In genomic region chr7:157012113-157012547, GRCh38 we compare ENCODE assay signal across 14 cellular contexts. TPM values are rescaled to one million over a fixed set of nuclear protein-coding genes. Genes with fewer than 3 reads are reported as not detected.
DNase-seq lines count a peak whose midpoint lies in the region; ATAC-seq and TF ChIP-seq lines count a peak whose summit lies in the region.
"Had no signal": no experiment of that assay in that cellular context is flagged by ENCODE, and none has a peak within 500 bp of the region (broad histone marks: within the 10 kb centered on the region; RNA-seq: fewer than 3 reads in every experiment).

No MANE protein-coding gene starts in this region.

- POLR2A ChIA-PET in T-cell (lab: Charles Lee): no interaction called here

- TF ChIP-seq CTCF in GM23338 (conservative IDR thresholded peaks at IDR 0.05; ENCODE audit: low read depth in 2 of 2) (no peak), progenitor cell of endocrine pancreas (IDR thresholded peaks at IDR 0.05; ENCODE audit: unreplicated experiment) (no peak), ovary (IDR thresholded peaks at IDR 0.05) (no peak)

- H3K4me3 Mint-ChIP-seq in GM23338: peak overlapping the region; percentile 68; the same call in 1 of the 3 replicates
- H3K4me3 Mint-ChIP-seq in T-cell: peak overlapping the region in 2 of 3 donors; percentile 47 to 63
- H3K4me3 Mint-ChIP-seq in progenitor cell of endocrine pancreas (ENCODE audit: low read depth): peak overlapping the region; percentile 75
- H3K4me3 Mint-ChIP-seq: natural killer cell treated with Interleukin-12 subunit alpha and Interleukin-12 subunit beta and Interleukin-15 and Interleukin-18, amount 100 ng/mL, for 72 hours had no signal

- TF ChIP-seq POLR2A in ovary (IDR thresholded peaks at IDR 0.05): no peak

- DNase-seq in activated naive CD4-positive, alpha-beta T cell treated with anti-CD3 and anti-CD28 coated beads, Interleukin-2, amount 50 U/mL, for 72 hours (ENCODE audit: low spot score in 2 of 2): no peak
- DNase-seq in activated naive CD4-positive, alpha-beta T cell treated with Interleukin-2 at 50 U/mL for 16 hours: no peak
- no peak for DNase-seq in GM23338 (ENCODE audit: low spot score)
- DNase-seq in T-cell: no peak
- DNase-seq in progenitor cell of endocrine pancreas (ENCODE audit: low spot score, unreplicated experiment): no peak
- DNase-seq in NCI-H2171 (lab: John Stamatoyannopoulos, UW): no peak
- DNase-seq in ovary: no peak
- DNase-seq: activated CD4-positive, alpha-beta T cell treated with anti-CD3 and anti-CD28 coated beads, Interleukin-2, amount 50 U/mL, for 4 hours; BE2C; EL had no signal

- H3K9me3 Mint-ChIP-seq in activated naive CD4-positive, alpha-beta T cell treated with anti-CD3 and anti-CD28 coated beads, Interleukin-2, amount 50 U/mL, for 72 hours: no peaks in the 10 kb centered on the region
- H3K9me3 Mint-ChIP-seq in GM23338 (no peaks in the 10 kb centered on the region), T-cell (no peaks in the 10 kb centered on the region), progenitor cell of endocrine pancreas (ENCODE audit: low read depth) (no peaks in the 10 kb centered on the region)
- H3K9me3 Mint-ChIP-seq: natural killer cell treated with Interleukin-12 subunit alpha and Interleukin-12 subunit beta and Interleukin-15 and Interleukin-18, amount 100 ng/mL, for 72 hours had no signal

- H3K4me3 ChIP-seq in GM23338 (peak overlapping the region; percentile 60), ovary (no peak overlapping the region)

- H3K27ac ChIP-seq in GM23338 (ENCODE audit: low read depth) (no peak overlapping the region), ovary (no peak overlapping the region)

- H3K79me2 ChIP-seq in GM23338 (replicated peaks; ENCODE audit: insufficient read depth): no peaks in the 10 kb centered on the region

- peak overlapping the region; percentile 84 for H3K4me2 ChIP-seq in GM23338

- no peak overlapping the region for H3K27ac Mint-ChIP-seq in activated naive CD4-positive, alpha-beta T cell treated with anti-CD3 and anti-CD28 coated beads, Interleukin-2, amount 50 U/mL, for 72 hours
- no peak overlapping the region for H3K27ac Mint-ChIP-seq in GM23338
- H3K27ac Mint-ChIP-seq in T-cell: no peak overlapping the region
- peak overlapping the region; percentile 83 for H3K27ac Mint-ChIP-seq in progenitor cell of endocrine pancreas
- H3K27ac Mint-ChIP-seq: natural killer cell treated with Interleukin-12 subunit alpha and Interleukin-12 subunit beta and Interleukin-15 and Interleukin-18, amount 100 ng/mL, for 72 hours had no signal

- no peaks in the 10 kb centered on the region for H3K36me3 Mint-ChIP-seq in activated naive CD4-positive, alpha-beta T cell treated with anti-CD3 and anti-CD28 coated beads, Interleukin-2, amount 50 U/mL, for 72 hours
- H3K36me3 Mint-ChIP-seq in GM23338 (ENCODE audit: low read depth) (no peaks in the 10 kb centered on the region), T-cell (no peaks in the 10 kb centered on the region), progenitor cell of endocrine pancreas (ENCODE audit: insufficient read depth) (peaks cover 3% of the 10 kb centered on the region)
- H3K36me3 Mint-ChIP-seq: natural killer cell treated with Interleukin-12 subunit alpha and Interleukin-12 subunit beta and Interleukin-15 and Interleukin-18, amount 100 ng/mL, for 72 hours had no signal

- peaks cover 44% of the 10 kb centered on the region for H3F3A ChIP-seq in GM23338 (replicated peaks; ENCODE audit: low read depth)

- peaks cover 66% of the 10 kb centered on the region for H3K4me1 ChIP-seq in GM23338 (ENCODE audit: insufficient read depth)
- H3K4me1 ChIP-seq in ovary (ENCODE audit: insufficient read depth): peaks cover 1% of the 10 kb centered on the region
- H3K4me1 ChIP-seq: BE2C had no signal

- H3K4me1 Mint-ChIP-seq in GM23338 (peaks cover 57% of the 10 kb centered on the region), T-cell (peaks cover 16 to 26% (median 17%) of the 10 kb centered on the region in 3 donors), progenitor cell of endocrine pancreas (ENCODE audit: low read depth) (peaks cover 55% of the 10 kb centered on the region)

- CTCF ChIA-PET in T-cell (lab: Charles Lee): interaction anchor here in 1 of 2 donors (0.8 kb wide), 1 partner anchor 70 kb away, joined by 6 read pairs; no protein-coding TSS in a partner anchor

- no peak for TF ChIP-seq EP300 in ovary (IDR thresholded peaks at IDR 0.05)

- peaks cover 29% of the 10 kb centered on the region for H4K20me1 ChIP-seq in GM23338 (replicated peaks; ENCODE audit: insufficient read depth)

- no peaks in the 10 kb centered on the region for H3K36me3 ChIP-seq in GM23338 (ENCODE audit: insufficient read depth)
- no peaks in the 10 kb centered on the region for H3K36me3 ChIP-seq in ovary
- H3K36me3 ChIP-seq: BE2C had no signal

- peak; percentile 29 to 32 for ATAC-seq in activated naive CD4-positive, alpha-beta T cell treated with anti-CD3 and anti-CD28 coated beads, Interleukin-2, amount 50 U/mL, for 72 hours
- ATAC-seq in GM23338 (no peak), T-cell (replicated peaks in 1 of 4) (no peak), GM21786 (IDR thresholded peaks at IDR 0.05; ENCODE audit: unreplicated experiment) (no peak)
- ATAC-seq: esophagus mucosa; natural killer cell treated with Interleukin-12 subunit alpha and Interleukin-12 subunit beta and Interleukin-15 and Interleukin-18, amount 100 ng/mL, for 72 hours had no signal

- H3K9me2 ChIP-seq in GM23338 (ENCODE audit: insufficient read depth): no peaks in the 10 kb centered on the region

- H3K9me3 ChIP-seq in ovary: no peaks in the 10 kb centered on the region

- WGBS in ovary, 3 donors: 8 to 12% (median 9%) methylated on average over 10 of the region's 10 CpGs

- H2AFZ ChIP-seq in GM23338: no peak overlapping the region

- H3K27me3 ChIP-seq in GM23338 (ENCODE audit: insufficient read depth) (peaks cover 97% of the 10 kb centered on the region), ovary (peaks cover 5% of the 10 kb centered on the region)

- H3K27me3 Mint-ChIP-seq in GM23338 (ENCODE audit: insufficient read depth, low read depth, poor library complexity) (peaks cover 90% of the 10 kb centered on the region), T-cell (peaks cover 49 to 85% of the 10 kb centered on the region in 2 donors), progenitor cell of endocrine pancreas (peaks cover 17% of the 10 kb centered on the region)

- intact Hi-C loops in ovary (cut with DNase I): no loop called here

TF ChIP-seq in GM23338, 12 proteins besides CTCF, POLR2A, EP300 and RAD21:
- peak; percentile 34 for TF ChIP-seq EZH2 (IDR thresholded peaks at IDR 0.05; ENCODE audit: low read depth, unreplicated experiment)
- no peak for TF ChIP-seq STAT1 (IDR thresholded peaks at IDR 0.05; ENCODE audit: unreplicated experiment)
- TF ChIP-seq EZH2phosphoT487 (IDR thresholded peaks at IDR 0.05; ENCODE audit: unreplicated experiment): no peak

RNA-seq across cellular contexts. Expression of gene MNX1, which starts 1.7 kb away (rescaled TPM):
- total RNA-seq in activated naive CD4-positive, alpha-beta T cell treated with anti-CD3 and anti-CD28 coated beads, Interleukin-2, amount 50 U/mL, for 72 hours: under 1 TPM in 1 of 2 donors, not detected in 1; 0.12 TPM
- total RNA-seq in GM23338 (2014; rRNA removed; shearing (Covaris generic)): 0.14 TPM in 1 of 2 replicates, not detected in the other
- polyA plus RNA-seq in GM23338 (2016; fragmentation: Nextera tagmentation; extraction: Ambion mirVana) (0.14 and 0.24 TPM in 2 replicates), ovary (not detected)
- total RNA-seq in T-cell (under 1 TPM in 2 of 5 donors, not detected in 3; 0.10 to 0.30 TPM), progenitor cell of endocrine pancreas (86.5 and 103 TPM in 2 replicates), ovary (not detected)
- total RNA-seq: natural killer cell treated with Interleukin-12 subunit alpha and Interleukin-12 subunit beta and Interleukin-15 and Interleukin-18, amount 100 ng/mL, for 72 hours had no signal
- polyA plus RNA-seq: keratinocyte had no signal

Comparison
In these comparisons a context has a peak if more than half of its experiments do, and no peak if none do; other contexts are left out.
1. ATAC-seq: peak in activated naive CD4-positive, alpha-beta T cell treated with anti-CD3 and anti-CD28 coated beads, Interleukin-2, amount 50 U/mL, for 72 hours (2 of 2); none in GM23338 (single experiment), T-cell (0 of 4) and GM21786 (single experiment).
2. RNA of gene MNX1, which starts 1.7 kb away (total RNA-seq): 86.5 to 103 TPM in progenitor cell of endocrine pancreas; 0.14 TPM in GM23338, 0.12 TPM in activated naive CD4-positive, alpha-beta T cell treated with anti-CD3 and anti-CD28 coated beads, Interleukin-2, amount 50 U/mL, for 72 hours, 0.10 to 0.30 TPM in T-cell and not detected in ovary; every median in the first group is over 10 times any median in the second.
3. Peak in every context shown above with its lines, with median percentiles within 50 percentile points of each other: H3K4me3 Mint-ChIP-seq.